10 cellular contexts compared by ENCODE assay signal in the genomic region with DNA sequence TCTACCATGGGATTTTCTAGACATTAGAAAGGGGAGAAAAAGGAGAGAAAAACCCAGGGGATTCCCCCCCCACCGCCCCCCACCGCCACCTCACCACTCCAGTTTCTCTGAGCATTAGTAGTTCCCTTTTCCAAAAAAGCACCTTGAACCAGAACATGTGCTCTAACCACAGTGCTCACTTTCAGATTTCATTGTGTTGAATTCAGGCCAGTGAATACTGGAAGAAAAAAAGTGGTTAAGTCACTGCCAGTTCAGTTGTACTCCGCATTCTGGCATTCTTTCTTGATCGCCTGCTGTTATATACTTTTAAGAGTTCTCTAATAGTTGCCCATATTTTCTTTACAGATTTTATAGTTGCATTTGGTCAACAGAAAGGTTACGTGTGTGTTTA. TPM values are rescaled to one million over a fixed set of nuclear protein-coding genes. Genes with fewer than 3 reads are reported as not detected.
A peak's percentile ranks its signal among the peaks of the same experiment; 100 is the strongest.
DNase-seq lines count a peak whose midpoint lies in the region; ATAC-seq, FAIRE-seq and TF ChIP-seq lines count a peak whose summit lies in the region.
"Had no signal": no experiment of that assay in that cellular context is flagged by ENCODE, and none has a peak within 500 bp of the region (broad histone marks: within the 10 kb centered on the region; RNA-seq: fewer than 3 reads in every experiment).

No MANE protein-coding gene starts in this region.

- H3K4me3 ChIP-seq in body of pancreas (no peak overlapping the region), prostate gland (no peak overlapping the region)
- H3K4me3 ChIP-seq: tibial nerve had no signal

- WGBS in body of pancreas, 2 donors = 47 to 48% methylated on average over 4 to 5 of the region's 5 CpGs
- WGBS in prostate gland = 28% methylated on average over 5 of the region's 5 CpGs

- H3K27ac ChIP-seq in 22Rv1 = peak overlapping the region; percentile 33; the same call in 1 of the 2 replicates
- peak overlapping the region in 3 of 4 donors; percentile 17 to 32 (median 20) for H3K27ac ChIP-seq in body of pancreas
- peak overlapping the region in 1 of 2 donors; percentile 14 for H3K27ac ChIP-seq in prostate gland
- H3K27ac ChIP-seq: tibial nerve had no signal

- H3K9me3 ChIP-seq in body of pancreas (no peaks in the 10 kb centered on the region), prostate gland (no peaks in the 10 kb centered on the region)
- H3K9me3 ChIP-seq: tibial nerve had no signal

- DNase-seq in body of pancreas = no peak
- DNase-seq in urothelium cell line (ENCODE audit: low spot score) = no peak
- DNase-seq in cortex of kidney (lab: John Stamatoyannopoulos, UW) = no peak
- DNase-seq in NCI-H1436 treated with DMSO at 0.1 percent for 48 hours (lab: John Stamatoyannopoulos, UW) = no peak
- DNase-seq in prostate gland (ENCODE audit: low spot score) = no peak
- DNase-seq: NCI-H446 treated with DMSO at 0.1 percent for 48 hours had no signal

- TF ChIP-seq POLR2A in body of pancreas (IDR thresholded peaks at IDR 0.05) = no peak
- TF ChIP-seq POLR2A in prostate gland (IDR thresholded peaks at IDR 0.05) = no peak

- peaks cover 29% of the 10 kb centered on the region for H3K4me1 ChIP-seq in body of pancreas
- H3K4me1 ChIP-seq in prostate gland (replicated peaks) = no peaks in the 10 kb centered on the region
- H3K4me1 ChIP-seq: tibial nerve had no signal

- no peaks in the 10 kb centered on the region for H3K27me3 ChIP-seq in body of pancreas
- H3K27me3 ChIP-seq in prostate gland (replicated peaks; ENCODE audit: insufficient read depth) = no peaks in the 10 kb centered on the region

- FAIRE-seq in urothelium cell line (lab: Jason Lieb, UNC) = no peak

- ATAC-seq in GM19351 (IDR thresholded peaks at IDR 0.05; ENCODE audit: unreplicated experiment) = peak; percentile 72
- peak; percentile 78 for ATAC-seq in HG03066 (IDR thresholded peaks at IDR 0.05; ENCODE audit: low read depth, unreplicated experiment)
- no peak for ATAC-seq in body of pancreas

- intact Hi-C loops in body of pancreas (cut with DNase I) (no loop called here), prostate gland (cut with DNase I) (no loop called here)

- H3K36me3 ChIP-seq in body of pancreas (replicated peaks in 1 of 2; ENCODE audit: insufficient read depth in 1 of 2, low read depth in 2 of 2) (no peaks in the 10 kb centered on the region), prostate gland (no peaks in the 10 kb centered on the region)
- H3K36me3 ChIP-seq: tibial nerve had no signal

- TF ChIP-seq CTCF in 22Rv1 (IDR thresholded peaks at IDR 0.05) = no peak
- no peak for TF ChIP-seq CTCF in body of pancreas (IDR thresholded peaks at IDR 0.05)
- no peak for TF ChIP-seq CTCF in prostate gland (IDR thresholded peaks at IDR 0.05)

RNA-seq across cellular contexts. Expression of a gene that starts 40.9 kb away (rescaled TPM):
- 1 to 10 TPM; 2.3 to 9.3 TPM for total RNA-seq in body of pancreas
- total RNA-seq in prostate gland = 10 to 100 TPM in 1 of 2 donors, 1 to 10 TPM in 1; 6.8 to 17.2 TPM
